In the genomic region with DNA sequence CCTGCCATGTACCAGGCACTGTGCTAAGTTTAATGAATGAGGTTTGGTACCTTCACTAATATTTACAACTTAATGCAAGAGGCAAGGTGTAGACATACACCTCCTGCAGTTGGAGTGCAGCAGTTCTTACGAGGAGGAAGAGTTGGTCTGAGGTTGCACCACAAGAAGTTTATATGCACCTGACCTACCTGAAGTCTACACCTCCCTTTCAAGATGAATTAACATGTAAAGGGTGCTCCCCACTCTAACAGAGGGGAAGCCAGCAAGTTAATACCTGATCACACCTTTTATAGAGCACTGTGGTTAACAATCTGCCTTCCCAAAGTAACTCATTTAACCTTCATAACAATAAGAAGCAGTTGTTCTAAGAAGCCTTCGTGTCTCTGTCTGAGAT, we compare ENCODE assay signal across 8 cellular contexts.
A peak's percentile ranks its signal among the peaks of the same experiment; 100 is the strongest.
DNase-seq lines count a peak whose midpoint lies in the region; ATAC-seq, FAIRE-seq and TF ChIP-seq lines count a peak whose summit lies in the region.

No MANE protein-coding gene starts in this region.

- no peaks in the 10 kb centered on the region for H3K27me3 ChIP-seq in psoas muscle (ENCODE audit: insufficient read depth in 3 of 3, low read length in 2 of 3)

- no peaks in the 10 kb centered on the region for H3K9me3 ChIP-seq in psoas muscle

- peak; percentile 5 for ATAC-seq in HG03460 (IDR thresholded peaks at IDR 0.05; ENCODE audit: unreplicated experiment)
- peak in 1 of 4 donors; percentile 1 for ATAC-seq in psoas muscle

- intact Hi-C loops in psoas muscle (cut with DNase I): no loop called here

- H3K27ac ChIP-seq in psoas muscle: peak overlapping the region; percentile 86

- peak overlapping the region; percentile 88 for H3K4me3 ChIP-seq in choroid plexus epithelial cell (ENCODE audit: low read depth, low read length)
- peak overlapping the region; percentile 87 for H3K4me3 ChIP-seq in psoas muscle

- TF ChIP-seq POLR2A in GM12892 (IDR thresholded peaks at IDR 0.05; ENCODE audit: low read depth, low read length): no peak

- WGBS in psoas muscle, 3 donors: 60 to 67% (median 61%) methylated on average over 2 of the region's 2 CpGs

- DNase-seq in GM12892 (ENCODE audit: insufficient read length) (no peak), choroid plexus epithelial cell (ENCODE audit: low read depth) (no peak), psoas muscle (no peak), NCI-H82 (lab: John Stamatoyannopoulos, UW) (no peak), kidney tubule cell (ENCODE audit: low spot score) (no peak)
- no peak for DNase-seq in stimulated activated CD4-positive, alpha-beta T cell treated with anti-CD3 and anti-CD28 coated beads, Interleukin-12 subunit alpha, Interleukin-12 subunit beta, amount 100 ng/mL, for 4 hours
- DNase-seq in activated CD4-positive, alpha-beta T cell treated with anti-CD3 and anti-CD28 coated beads, Interleukin-2, amount 50 U/mL, for 4 hours: no peak

- TF ChIP-seq CTCF in choroid plexus epithelial cell (conservative IDR thresholded peaks at IDR 0.05; ENCODE audit: low read depth, low read length) (no peak), psoas muscle (IDR thresholded peaks at IDR 0.05) (no peak)

- FAIRE-seq in GM12892 (lab: Jason Lieb, UNC): peak; percentile 51

- no peaks in the 10 kb centered on the region for H3K36me3 ChIP-seq in psoas muscle (ENCODE audit: insufficient read depth in 1 of 2, low read depth in 1 of 2)

- H3K4me1 ChIP-seq in psoas muscle: peaks cover 39% of the 10 kb centered on the region
